In genomic region chr5:1926071-1926440, GRCh38 we compare ENCODE assay signal across 1 cellular context.
TF ChIP-seq lines count a peak whose summit lies in the region.

No MANE protein-coding gene starts in this region.

TF ChIP-seq in K562, 482 proteins besides CTCF, POLR2A, EP300 and RAD21:
- TF ChIP-seq ELF1 (tag; IDR thresholded peaks at IDR 0.05) (no peak), CREB5 (CRISPR knock-in tag; IDR thresholded peaks at IDR 0.05) (no peak), ZFPM2 (CRISPR knock-in tag; IDR thresholded peaks at IDR 0.05) (no peak), TRIM24 (IDR thresholded peaks at IDR 0.05) (no peak), U2AF1 (optimal IDR thresholded peaks at IDR 0.05; ENCODE audit: low read depth, low read length) (no peak), ETS1 (conservative IDR thresholded peaks at IDR 0.05; ENCODE audit: control insufficient read depth, low read depth, low read length) (no peak), SIRT6 (IDR thresholded peaks at IDR 0.05; ENCODE audit: low read depth, low read length) (no peak), ZNF398 (CRISPR knock-in tag; IDR thresholded peaks at IDR 0.05) (no peak), TBP (optimal IDR thresholded peaks at IDR 0.05; ENCODE audit: low read depth, low read length) (no peak), CEBPB (tag; IDR thresholded peaks at IDR 0.05) (no peak), ZNF511 (CRISPR knock-in tag; IDR thresholded peaks at IDR 0.05) (no peak), HEY1 (CRISPR knock-in tag; IDR thresholded peaks at IDR 0.05; ENCODE audit: borderline replicate concordance) (no peak), NR2F6 (CRISPR knock-in tag; IDR thresholded peaks at IDR 0.05) (no peak), ZZZ3 (IDR thresholded peaks at IDR 0.05) (no peak), MIER1 (IDR thresholded peaks at IDR 0.05; ENCODE audit: low read depth) (no peak), GATAD2A (IDR thresholded peaks at IDR 0.05) (no peak), ZNF212 (CRISPR knock-in tag; IDR thresholded peaks at IDR 0.05) (no peak), BRCA1 (IDR thresholded peaks at IDR 0.05) (no peak), BRCA1 (CRISPR knock-in tag; IDR thresholded peaks at IDR 0.05) (no peak), GTF2F1 (IDR thresholded peaks at IDR 0.05; ENCODE audit: low read depth, low read length) (no peak)
